1 cellular context compared by ENCODE assay signal in the genomic region with DNA sequence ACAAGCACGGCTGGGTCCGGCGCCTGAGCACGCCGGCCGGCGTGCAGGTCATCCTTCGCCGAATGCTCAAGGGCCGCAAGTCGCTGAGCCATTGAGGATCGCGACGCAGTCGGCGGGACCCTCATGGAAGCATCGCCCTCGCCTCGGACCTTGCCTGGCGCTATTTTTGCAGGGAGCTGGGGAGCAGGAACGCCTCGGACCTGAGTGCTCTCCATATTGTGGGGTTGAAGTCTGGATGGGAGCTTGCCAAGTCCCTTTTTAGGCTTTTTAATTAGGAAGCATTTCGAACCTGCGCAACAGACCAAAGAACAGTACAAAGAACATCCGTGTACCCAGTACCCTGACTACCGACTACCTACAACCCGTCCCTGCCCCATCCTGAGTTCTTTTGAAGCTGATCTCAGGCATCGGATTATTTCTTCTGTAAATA.
TF ChIP-seq lines count a peak whose summit lies in the region.

No MANE protein-coding gene starts in this region.

TF ChIP-seq in GM23338, 12 proteins besides CTCF, POLR2A, EP300 and RAD21 (continued from another document):
- TF ChIP-seq NANOG (IDR thresholded peaks at IDR 0.05; ENCODE audit: borderline replicate concordance), result no peak
- no peak for TF ChIP-seq EZH2phosphoT487 (IDR thresholded peaks at IDR 0.05; ENCODE audit: unreplicated experiment)
- TF ChIP-seq ZNF331 (CRISPR knock-in tag; IDR thresholded peaks at IDR 0.05; ENCODE audit: low read depth), result no peak
TF ChIP-seq in GM23338: peak in this region for 0.
